Comparison of ENCODE assay signal across 19 cellular contexts in genomic region chr5:55665065-55665464, GRCh38. TPM values are rescaled to one million over a fixed set of nuclear protein-coding genes. Genes with fewer than 3 reads are reported as not detected.
DNase-seq lines count a peak whose midpoint lies in the region; ATAC-seq, FAIRE-seq and TF ChIP-seq lines count a peak whose summit lies in the region.
"Had no signal": no experiment of that assay in that cellular context is flagged by ENCODE, and none has a peak within 500 bp of the region (broad histone marks: within the 10 kb centered on the region; RNA-seq: fewer than 3 reads in every experiment).

No MANE protein-coding gene starts in this region.

- DNase-seq in right atrium auricular region (ENCODE audit: low spot score) (peak; percentile 72), Right ventricle myocardium inferior (ENCODE audit: missing footprints) (no peak), bronchial epithelial cell (ENCODE audit: low read depth) (peak; percentile 74), iris pigment epithelial cell (ENCODE audit: low read depth) (peak; percentile 18), tibial artery (peak; percentile 64 to 86), T-helper 2 cell (no peak)
- DNase-seq in central memory CD4-positive, alpha-beta T cell, result no peak
- DNase-seq: COR-L47, DMS153, IMR-90, Kasumi-1, MV-4-11, NCI-H146, NCI-H2107, NCI-H446 treated with DMSO at 0.1 percent for 48 hours, NCI-H748 treated with DMSO at 0.1 percent for 48 hours, PC-9 had no signal

- no peak for FAIRE-seq in bronchial epithelial cell (lab: Jason Lieb, UNC)

- ATAC-seq in Right ventricle myocardium inferior (no peak), GM19395 (IDR thresholded peaks at IDR 0.05; ENCODE audit: unreplicated experiment) (no peak)

- no peaks in the 10 kb centered on the region for H3K27me3 ChIP-seq in right atrium auricular region
- no peaks in the 10 kb centered on the region for H3K27me3 ChIP-seq in bronchial epithelial cell (ENCODE audit: control insufficient read depth, insufficient read depth, low read length)
- H3K27me3 ChIP-seq in tibial artery, result no peaks in the 10 kb centered on the region

- TF ChIP-seq CTCF in right atrium auricular region (IDR thresholded peaks at IDR 0.05) (no peak), bronchial epithelial cell (IDR thresholded peaks at IDR 0.05; ENCODE audit: insufficient read depth, low read length, severe bottlenecking) (no peak), tibial artery (IDR thresholded peaks at IDR 0.05) (no peak)

- H3K4me1 ChIP-seq in right atrium auricular region, result no peaks in the 10 kb centered on the region
- H3K4me1 ChIP-seq in tibial artery, result peaks cover 0 to 20% (median 0%) of the 10 kb centered on the region in 4 donors

- H3K27ac ChIP-seq in right atrium auricular region, result peak overlapping the region in 1 of 2 donors; percentile 11
- peak overlapping the region in 1 of 2 donors; percentile 41 for H3K27ac ChIP-seq in tibial artery
- H3K27ac ChIP-seq: PC-9 had no signal

- peaks cover 13% of the 10 kb centered on the region for H3K36me3 ChIP-seq in right atrium auricular region
- H3K36me3 ChIP-seq in bronchial epithelial cell (ENCODE audit: control insufficient read depth, insufficient read depth, low read length), result no peaks in the 10 kb centered on the region
- H3K36me3 ChIP-seq in tibial artery, result peaks cover 0 to 14% (median 8%) of the 10 kb centered on the region in 3 donors
- H3K36me3 ChIP-seq: HAP-1 had no signal

- intact Hi-C loops in Right ventricle myocardium inferior (cut with DNase I) (no loop called here), tibial artery (cut with DNase I; ENCODE audit: low total_unique reads) (no loop called here)

- no peaks in the 10 kb centered on the region for H3K9me3 ChIP-seq in right atrium auricular region
- H3K9me3 ChIP-seq in tibial artery, result no peaks in the 10 kb centered on the region
- H3K9me3 ChIP-seq: HAP-1 had no signal

- no peak overlapping the region for H3K4me3 ChIP-seq in right atrium auricular region
- H3K4me3 ChIP-seq in bronchial epithelial cell (ENCODE audit: low read depth, low read length), result no peak overlapping the region
- H3K4me3 ChIP-seq in tibial artery, result no peak overlapping the region
- H3K4me3 ChIP-seq: HAP-1, PC-9 had no signal

RNA-seq across cellular contexts. Expression of gene SLC38A9, which starts 47.1 kb away (rescaled TPM):
- 1 to 10 TPM; 4.8 to 9.1 TPM for total RNA-seq in right atrium auricular region
- total RNA-seq in Right ventricle myocardium inferior, result 7.9 TPM
- 30.7 and 32.4 TPM in 2 replicates for total RNA-seq in bronchial epithelial cell

Comparison
In these comparisons a context has a peak if more than half of its experiments do, and no peak if none do; other contexts are left out.
1. DNase-seq: peak in right atrium auricular region (single experiment), bronchial epithelial cell (single experiment), iris pigment epithelial cell (single experiment) and tibial artery (2 of 2); none in Right ventricle myocardium inferior (single experiment), T-helper 2 cell (0 of 5) and central memory CD4-positive, alpha-beta T cell (single experiment).